In genomic region chr1:41482001-41482765, GRCh38 we compare ENCODE assay signal across 1 cellular context.
TF ChIP-seq lines count a peak whose summit lies in the region.

No MANE protein-coding gene starts in this region.

TF ChIP-seq in SK-N-SH, 30 proteins besides CTCF, POLR2A, EP300 and RAD21 (continued from another document):
- peak; percentile 56 for TF ChIP-seq PBX3 (IDR thresholded peaks at IDR 0.05)
- TF ChIP-seq RCOR1 (IDR thresholded peaks at IDR 0.05; ENCODE audit: low read length), result no peak
- peak; percentile 49 for TF ChIP-seq MAX (IDR thresholded peaks at IDR 0.05; ENCODE audit: low read depth)
- TF ChIP-seq FOXJ3 (CRISPR knock-in tag; IDR thresholded peaks at IDR 0.05), result no peak
- peak; percentile 98 for TF ChIP-seq NFIC (IDR thresholded peaks at IDR 0.05; ENCODE audit: borderline replicate concordance)
